In genomic region chr2:1713156-1713838, GRCh38 we compare ENCODE assay signal across 31 cellular contexts. TPM values are rescaled to one million over a fixed set of nuclear protein-coding genes. Genes with fewer than 3 reads are reported as not detected.
DNase-seq lines count a peak whose midpoint lies in the region; ATAC-seq and TF ChIP-seq lines count a peak whose summit lies in the region.
"Had no signal": no experiment of that assay in that cellular context is flagged by ENCODE, and none has a peak within 500 bp of the region (broad histone marks: within the 10 kb centered on the region; RNA-seq: fewer than 3 reads in every experiment).

No MANE protein-coding gene starts in this region.

- peak overlapping the region in 9 of 12 donors; percentile 13 to 60 (median 32) for H3K27ac ChIP-seq in heart left ventricle
- H3K27ac ChIP-seq in endodermal cell (ENCODE audit: low read depth, low read length), result no peak overlapping the region
- peak overlapping the region; percentile 1 for H3K27ac ChIP-seq in neural progenitor cell
- H3K27ac ChIP-seq in Peyer's patch, result no peak overlapping the region
- H3K27ac ChIP-seq: cardiac muscle cell, left lung, SK-N-MC, suprapubic skin had no signal

- TF ChIP-seq POLR2A in heart left ventricle (IDR thresholded peaks at IDR 0.05), result no peak
- no peak for TF ChIP-seq POLR2A in Peyer's patch (IDR thresholded peaks at IDR 0.05)

- H3K27me3 Mint-ChIP-seq in endodermal cell (ENCODE audit: insufficient read depth) (no peaks in the 10 kb centered on the region), neural progenitor cell (ENCODE audit: insufficient read depth, low read depth) (no peaks in the 10 kb centered on the region)
- H3K27me3 Mint-ChIP-seq: activated CD4-positive, alpha-beta memory T cell treated with anti-CD3 and anti-CD28 coated beads, Interleukin-2, amount 10 ng/mL, durations not matched to agents 7 days and 5 days had no signal

- intact Hi-C loops in heart left ventricle (cut with DNase I) (loop anchor here in 1 of 10 donors (5.0 kb wide), 1 partner anchor 34 kb away; no protein-coding TSS in a partner anchor), left ventricle myocardium superior (cut with micrococcal nuclease) (no loop called here)

- H3K27ac Mint-ChIP-seq in endodermal cell (peak overlapping the region; percentile 66), neural progenitor cell (no peak overlapping the region)
- H3K27ac Mint-ChIP-seq: activated CD4-positive, alpha-beta memory T cell treated with anti-CD3 and anti-CD28 coated beads, Interleukin-2, amount 10 ng/mL, durations not matched to agents 7 days and 5 days; activated naive CD8-positive, alpha-beta T cell; CD8-positive, alpha-beta T cell; dendritic cell treated with granulocyte-macrophage colony-stimulating factor and Interleukin-4, amounts not matched to agents 40 ng/mL and 50 ng/mL, for 4 days; natural killer cell; T-helper 17 cell had no signal

- H3K4me1 Mint-ChIP-seq in endodermal cell (peaks cover 33% of the 10 kb centered on the region), neural progenitor cell (peaks cover 52% of the 10 kb centered on the region)
- H3K4me1 Mint-ChIP-seq: activated CD4-positive, alpha-beta memory T cell treated with anti-CD3 and anti-CD28 coated beads, Interleukin-2, amount 10 ng/mL, durations not matched to agents 7 days and 5 days; natural killer cell; T-helper 17 cell had no signal

- H3K36me3 ChIP-seq in heart left ventricle, result no peaks in the 10 kb centered on the region
- peaks cover 4% of the 10 kb centered on the region for H3K36me3 ChIP-seq in endodermal cell (ENCODE audit: control insufficient read depth, insufficient read depth, low read length)
- no peaks in the 10 kb centered on the region for H3K36me3 ChIP-seq in neural progenitor cell
- H3K36me3 ChIP-seq in Peyer's patch, result no peaks in the 10 kb centered on the region
- H3K36me3 ChIP-seq: cardiac muscle cell, left lung, suprapubic skin had no signal

- H3K9me3 ChIP-seq in heart left ventricle (no peaks in the 10 kb centered on the region), endodermal cell (ENCODE audit: control insufficient read depth, low read length) (no peaks in the 10 kb centered on the region), neural progenitor cell (ENCODE audit: low read depth) (no peaks in the 10 kb centered on the region), Peyer's patch (no peaks in the 10 kb centered on the region)
- H3K9me3 ChIP-seq: left lung, suprapubic skin had no signal

- peaks cover 93% of the 10 kb centered on the region for H4K20me1 ChIP-seq in neural progenitor cell (ENCODE audit: low read depth)

- no peaks in the 10 kb centered on the region for H3K9me3 Mint-ChIP-seq in endodermal cell
- no peaks in the 10 kb centered on the region for H3K9me3 Mint-ChIP-seq in neural progenitor cell
- H3K9me3 Mint-ChIP-seq: CD8-positive, alpha-beta T cell; H9 had no signal

- no peak for TF ChIP-seq CTCF in heart left ventricle (IDR thresholded peaks at IDR 0.05)
- TF ChIP-seq CTCF in endodermal cell (conservative IDR thresholded peaks at IDR 0.05), result no peak
- TF ChIP-seq CTCF in neural progenitor cell (IDR thresholded peaks at IDR 0.05), result no peak
- TF ChIP-seq CTCF in Peyer's patch (IDR thresholded peaks at IDR 0.05), result no peak

- no peak overlapping the region for H3K4me3 ChIP-seq in heart left ventricle
- H3K4me3 ChIP-seq in endodermal cell (ENCODE audit: low read length), result no peak overlapping the region
- no peak overlapping the region for H3K4me3 ChIP-seq in neural progenitor cell
- H3K4me3 ChIP-seq in Peyer's patch, result no peak overlapping the region
- H3K4me3 ChIP-seq: cardiac muscle cell, left lung, SK-N-MC, suprapubic skin had no signal

- H3K27me3 ChIP-seq in heart left ventricle, result no peaks in the 10 kb centered on the region
- no peaks in the 10 kb centered on the region for H3K27me3 ChIP-seq in endodermal cell (ENCODE audit: control insufficient read depth, insufficient read depth, low read length, poor library complexity, severe bottlenecking)
- H3K27me3 ChIP-seq in neural progenitor cell, result peaks cover 28% of the 10 kb centered on the region
- H3K27me3 ChIP-seq in Peyer's patch, result no peaks in the 10 kb centered on the region
- H3K27me3 ChIP-seq: cardiac muscle cell, left lung, suprapubic skin had no signal

- H3K36me3 Mint-ChIP-seq in endodermal cell (ENCODE audit: low read depth), result peaks cover 5% of the 10 kb centered on the region
- peaks cover 4% of the 10 kb centered on the region for H3K36me3 Mint-ChIP-seq in neural progenitor cell
- H3K36me3 Mint-ChIP-seq: activated naive CD8-positive, alpha-beta T cell; CD8-positive, alpha-beta T cell; natural killer cell had no signal

- DNase-seq in heart left ventricle (no peak), left ventricle myocardium superior (no peak), endodermal cell (no peak), neural progenitor cell (ENCODE audit: low spot score) (peak; percentile 89), germinal center (ENCODE audit: low spot score) (no peak), Peyer's patch (no peak)
- DNase-seq in stimulated activated CD4-positive, alpha-beta T cell treated with anti-CD3 and anti-CD28 coated beads, Interleukin-12 subunit alpha, Interleukin-12 subunit beta, amount 100 ng/mL, for 4 hours, result no peak
- DNase-seq: activated CD4-positive, alpha-beta memory T cell treated with anti-CD3 and anti-CD28 coated beads, Interleukin-2, amount 10 ng/mL, durations not matched to agents 7 days and 5 days; activated CD4-positive, alpha-beta T cell treated with anti-CD3 and anti-CD28 coated beads for 1 hour; AML-193; anterior cingulate cortex; CD8-positive, alpha-beta T cell; DMS153; H9; hypothalamus; left lung; midbrain; natural killer cell; NCI-H1092 treated with DMSO at 0.1 percent for 48 hours; NCI-H2029; NCI-H345; stimulated activated CD4-positive, alpha-beta T cell treated with anti-CD3 and anti-CD28 coated beads, Interleukin-4, amount 100 ng/mL, for 4 hours; stimulated activated naive B cell treated with anti-CD40 and anti-IgM and Interleukin-4, amounts not matched to agents 10 μg/mL and 1 μg/mL and 100 μg/mL, for 72 hours; T-helper 17 cell had no signal

- peak overlapping the region; percentile 67 for H3K4me2 ChIP-seq in neural progenitor cell

- 88 to 93% (median 92%) methylated on average over 10 to 21 of the region's 21 CpGs for WGBS in heart left ventricle, 4 donors
- WGBS in endodermal cell (ENCODE audit: insufficient coverage in 1 of 2, insufficient read length in 1 of 2), 2 experiments, result 92 to 100% methylated on average over 3 to 21 of the region's 21 CpGs

- H3K9ac ChIP-seq in endodermal cell (ENCODE audit: extremely low read depth, low read length, poor library complexity, severe bottlenecking) (no peak overlapping the region), neural progenitor cell (no peak overlapping the region)

- no peak overlapping the region for H2AFZ ChIP-seq in neural progenitor cell (replicated peaks)

- H3K4me3 Mint-ChIP-seq in endodermal cell, result no peak overlapping the region
- no peak overlapping the region for H3K4me3 Mint-ChIP-seq in neural progenitor cell
- H3K4me3 Mint-ChIP-seq: activated CD4-positive, alpha-beta memory T cell treated with anti-CD3 and anti-CD28 coated beads, Interleukin-2, amount 10 ng/mL, durations not matched to agents 7 days and 5 days; activated naive CD8-positive, alpha-beta T cell; CD8-positive, alpha-beta T cell; dendritic cell treated with granulocyte-macrophage colony-stimulating factor and Interleukin-4, amounts not matched to agents 40 ng/mL and 50 ng/mL, for 4 days; H9; natural killer cell; stimulated activated naive B cell treated with anti-CD40 and anti-IgM and Interleukin-4, amounts not matched to agents 10 μg/mL and 1 μg/mL and 100 μg/mL, for 72 hours; T-helper 17 cell had no signal

- H3F3A ChIP-seq in neural progenitor cell (ENCODE audit: low read depth), result peaks cover 30% of the 10 kb centered on the region

- peaks cover 60% of the 10 kb centered on the region for H3K79me2 ChIP-seq in neural progenitor cell (ENCODE audit: low read depth)

- H3K4me1 ChIP-seq in heart left ventricle (peaks cover 3 to 84% (median 59%) of the 10 kb centered on the region in 12 donors), endodermal cell (ENCODE audit: control insufficient read depth, insufficient read depth, low read length) (peaks cover 10% of the 10 kb centered on the region), neural progenitor cell (peaks cover 45% of the 10 kb centered on the region), Peyer's patch (peaks cover 0 to 18% (median 0%) of the 10 kb centered on the region in 4 donors)

- no peak for ATAC-seq in heart left ventricle
- ATAC-seq in left ventricle myocardium superior, result no peak
- no peak for ATAC-seq in HG03095 (IDR thresholded peaks at IDR 0.05; ENCODE audit: unreplicated experiment)
- ATAC-seq: CD8-positive, alpha-beta T cell; left lung; natural killer cell; right cardiac atrium; T-helper 17 cell had no signal

RNA-seq across cellular contexts. Expression of gene PXDN, which starts 31.0 kb away (rescaled TPM):
- total RNA-seq in heart left ventricle (10 to 100 TPM; 13.9 to 83.7 (median 28.3) TPM), left ventricle myocardium superior (18.5 TPM), endodermal cell (100 to 1,000 TPM; 212 to 247 TPM), neural progenitor cell (ENCODE audit: low replicate concordance) (118 and 128 TPM in 2 replicates), Peyer's patch (100 to 1,000 TPM in 1 of 4 donors, 10 to 100 TPM in 2, 1 to 10 TPM in 1; 7.5 to 148 (median 21.0) TPM)
- 10 to 100 TPM in 1 of 2 donors, 1 to 10 TPM in 1; 5.9 to 28.2 TPM for polyA plus RNA-seq in heart left ventricle
- 106 TPM for polyA plus RNA-seq in endodermal cell (2013, experiment 1 of 2)
- 104 TPM for polyA plus RNA-seq in endodermal cell (2013, experiment 2 of 2)
- total RNA-seq: activated CD4-positive, alpha-beta memory T cell treated with anti-CD3 and anti-CD28 coated beads, Interleukin-2, amount 10 ng/mL, durations not matched to agents 7 days and 5 days; T-helper 17 cell had no signal

Comparison
In these comparisons a context has a peak if more than half of its experiments do, and no peak if none do; other contexts are left out.
1. H3K27ac ChIP-seq: peak in heart left ventricle (9 of 12) and neural progenitor cell (single experiment); none in endodermal cell (single experiment) and Peyer's patch (0 of 4).